26 cellular contexts compared by ENCODE assay signal in the genomic region with DNA sequence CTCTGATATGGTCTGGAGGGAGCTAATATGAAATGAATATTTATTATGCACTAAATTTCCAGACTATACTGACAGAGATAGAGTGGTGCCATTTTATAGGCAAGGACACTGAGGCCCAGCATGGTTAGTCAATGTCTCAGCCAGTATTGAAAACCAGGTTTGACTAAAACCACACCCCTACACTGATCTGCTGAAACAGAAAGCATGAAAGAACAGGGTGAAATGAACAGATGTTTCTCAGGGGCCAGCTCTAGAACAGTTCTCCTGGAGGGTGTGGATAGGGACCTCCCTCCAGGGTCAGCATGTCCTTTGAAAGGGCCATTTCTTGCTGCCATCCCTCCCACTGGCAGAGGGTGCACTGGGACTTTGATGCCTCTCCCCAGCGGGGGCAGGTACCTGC.
A peak's percentile ranks its signal among the peaks of the same experiment; 100 is the strongest.
DNase-seq lines count a peak whose midpoint lies in the region; ATAC-seq and TF ChIP-seq lines count a peak whose summit lies in the region.
"Had no signal": no experiment of that assay in that cellular context is flagged by ENCODE, and none has a peak within 500 bp of the region (broad histone marks: within the 10 kb centered on the region; RNA-seq: fewer than 3 reads in every experiment).

No MANE protein-coding gene starts in this region.

- no peak overlapping the region for H2AK5ac ChIP-seq in mesendoderm (ENCODE audit: low read length)

- no peak overlapping the region for H4K5ac ChIP-seq in mesendoderm (ENCODE audit: low read length)

- H3K4me2 ChIP-seq in mesendoderm (ENCODE audit: low read length) = no peak overlapping the region
- H3K4me2 ChIP-seq: SK-N-SH had no signal

- H3K18ac ChIP-seq in mesendoderm (ENCODE audit: low read length) = no peak overlapping the region

- H3K4me3 ChIP-seq in mesendoderm (ENCODE audit: low read length) (no peak overlapping the region), esophagus squamous epithelium (no peak overlapping the region)
- H3K4me3 ChIP-seq: coronary artery, upper lobe of left lung had no signal

- ATAC-seq in activated T-cell treated with anti-CD3 and anti-CD28 coated beads, Interleukin-2, amount 50 U/mL, for 72 hours (replicated peaks in 1 of 2) = peak; percentile 43 to 47
- ATAC-seq in GM21619 (IDR thresholded peaks at IDR 0.05; ENCODE audit: unreplicated experiment) (peak; percentile 69), HG03025 (IDR thresholded peaks at IDR 0.05; ENCODE audit: low FRiP score, unreplicated experiment) (peak; percentile 90), sciatic nerve (no peak)
- ATAC-seq: esophagus mucosa, left colon, T-helper 17 cell had no signal

- no peak for TF ChIP-seq POLR2A in esophagus squamous epithelium (IDR thresholded peaks at IDR 0.05)

- no peaks in the 10 kb centered on the region for H3K9me3 ChIP-seq in esophagus squamous epithelium
- H3K9me3 ChIP-seq: SK-N-SH, upper lobe of left lung had no signal

- peaks cover 2 to 3% of the 10 kb centered on the region in 2 donors for H3K36me3 Mint-ChIP-seq in activated T-cell treated with anti-CD3 and anti-CD28 coated beads, Interleukin-2, amount 50 U/mL, for 72 hours (ENCODE audit: insufficient read depth in 2 of 2)
- H3K36me3 Mint-ChIP-seq in activated T-cell treated with anti-CD3 and anti-CD28 coated beads, Interleukin-2, amount 50 U/mL, for 24 hours (ENCODE audit: low read depth) = no peaks in the 10 kb centered on the region
- H3K36me3 Mint-ChIP-seq: CD4-positive, alpha-beta memory T cell; naive B cell had no signal

- no peak overlapping the region for H2BK120ac ChIP-seq in mesendoderm (ENCODE audit: low read depth, low read length)

- H3K4me1 Mint-ChIP-seq in activated T-cell treated with anti-CD3 and anti-CD28 coated beads, Interleukin-2, amount 50 U/mL, for 72 hours (ENCODE audit: low read depth) = peaks cover 4% of the 10 kb centered on the region
- no peaks in the 10 kb centered on the region for H3K4me1 Mint-ChIP-seq in activated T-cell treated with anti-CD3 and anti-CD28 coated beads, Interleukin-2, amount 50 U/mL, for 24 hours (ENCODE audit: low read depth)
- H3K4me1 Mint-ChIP-seq: activated naive CD4-positive, alpha-beta T cell treated with anti-CD3 and anti-CD28 coated beads, Interleukin-2, amount 50 U/mL, for 24 hours; CD4-positive, alpha-beta memory T cell; naive B cell had no signal

- no peak overlapping the region for H4K8ac ChIP-seq in mesendoderm (ENCODE audit: low read depth, low read length)

- no peak overlapping the region for H2BK5ac ChIP-seq in mesendoderm (ENCODE audit: low read length)

- H3K4me3 Mint-ChIP-seq in activated T-cell treated with anti-CD3 and anti-CD28 coated beads, Interleukin-2, amount 50 U/mL, for 72 hours = no peak overlapping the region
- no peak overlapping the region for H3K4me3 Mint-ChIP-seq in activated T-cell treated with anti-CD3 and anti-CD28 coated beads, Interleukin-2, amount 50 U/mL, for 24 hours
- H3K4me3 Mint-ChIP-seq: activated naive CD4-positive, alpha-beta T cell treated with anti-CD3 and anti-CD28 coated beads, Interleukin-2, amount 50 U/mL, for 24 hours; naive B cell; T-helper 17 cell had no signal

- H3K36me3 ChIP-seq in mesendoderm (ENCODE audit: control insufficient read depth, insufficient read depth, low read length) = no peaks in the 10 kb centered on the region
- no peaks in the 10 kb centered on the region for H3K36me3 ChIP-seq in esophagus squamous epithelium
- H3K36me3 ChIP-seq: upper lobe of left lung had no signal

- H3K56ac ChIP-seq in mesendoderm (ENCODE audit: low read length) = no peak overlapping the region

- no peak overlapping the region for H3K4ac ChIP-seq in mesendoderm (ENCODE audit: low read depth, low read length)

- H3K9ac ChIP-seq in mesendoderm (ENCODE audit: low read length) = no peak overlapping the region
- H3K9ac ChIP-seq: SK-N-SH had no signal

- H3K27me3 ChIP-seq in mesendoderm (ENCODE audit: insufficient read depth, low read length, poor library complexity) (no peaks in the 10 kb centered on the region), esophagus squamous epithelium (no peaks in the 10 kb centered on the region)
- H3K27me3 ChIP-seq: upper lobe of left lung had no signal

- no peak overlapping the region for H3K27ac Mint-ChIP-seq in activated T-cell treated with anti-CD3 and anti-CD28 coated beads, Interleukin-2, amount 50 U/mL, for 72 hours
- H3K27ac Mint-ChIP-seq in activated T-cell treated with anti-CD3 and anti-CD28 coated beads, Interleukin-2, amount 50 U/mL, for 24 hours = no peak overlapping the region
- H3K27ac Mint-ChIP-seq: activated naive CD4-positive, alpha-beta T cell treated with anti-CD3 and anti-CD28 coated beads, Interleukin-2, amount 50 U/mL, for 24 hours; naive B cell; T-helper 17 cell had no signal

- WGBS in mesendoderm (ENCODE audit: extremely low coverage, insufficient coverage, low lambda C conversion rate) = no CpG with 5 or more reads among the region's 1 CpG
- no CpG with 5 or more reads among the region's 1 CpG for WGBS in esophagus squamous epithelium, 2 donors

- no peaks in the 10 kb centered on the region for H3K79me1 ChIP-seq in mesendoderm (ENCODE audit: low read length)

- TF ChIP-seq CTCF in esophagus squamous epithelium (IDR thresholded peaks at IDR 0.05) = no peak

- H3K4me1 ChIP-seq in mesendoderm (ENCODE audit: control insufficient read depth, low read depth, low read length) = no peaks in the 10 kb centered on the region
- no peaks in the 10 kb centered on the region for H3K4me1 ChIP-seq in esophagus squamous epithelium
- H3K4me1 ChIP-seq: upper lobe of left lung had no signal

- H3K27me3 Mint-ChIP-seq in activated T-cell treated with anti-CD3 and anti-CD28 coated beads, Interleukin-2, amount 50 U/mL, for 72 hours (ENCODE audit: low read depth) = peaks cover 6% of the 10 kb centered on the region
- H3K27me3 Mint-ChIP-seq in activated T-cell treated with anti-CD3 and anti-CD28 coated beads, Interleukin-2, amount 50 U/mL, for 24 hours = no peaks in the 10 kb centered on the region
- H3K27me3 Mint-ChIP-seq: activated naive CD4-positive, alpha-beta T cell treated with anti-CD3 and anti-CD28 coated beads, Interleukin-2, amount 50 U/mL, for 24 hours; T-helper 17 cell had no signal

- H3K79me2 ChIP-seq in mesendoderm (ENCODE audit: control insufficient read depth, insufficient read depth, low read length) = no peaks in the 10 kb centered on the region

- intact Hi-C loops in sciatic nerve (cut with DNase I) = no loop called here
- intact Hi-C loops in esophagus squamous epithelium (cut with DNase I) = no loop called here

- no peak overlapping the region for H3K23ac ChIP-seq in mesendoderm (ENCODE audit: low read length)

- no peak overlapping the region for H2BK15ac ChIP-seq in mesendoderm (replicated peaks; ENCODE audit: low read depth)

- H3K27ac ChIP-seq in mesendoderm (ENCODE audit: low read depth, low read length) (no peak overlapping the region), esophagus squamous epithelium (no peak overlapping the region)
- H3K27ac ChIP-seq: coronary artery, upper lobe of left lung had no signal

- peaks cover 5% of the 10 kb centered on the region in 2 donors for H3K9me3 Mint-ChIP-seq in activated T-cell treated with anti-CD3 and anti-CD28 coated beads, Interleukin-2, amount 50 U/mL, for 72 hours
- H3K9me3 Mint-ChIP-seq in activated T-cell treated with anti-CD3 and anti-CD28 coated beads, Interleukin-2, amount 50 U/mL, for 24 hours = no peaks in the 10 kb centered on the region
- H3K9me3 Mint-ChIP-seq: activated naive CD4-positive, alpha-beta T cell treated with anti-CD3 and anti-CD28 coated beads, Interleukin-2, amount 50 U/mL, for 24 hours had no signal

- no peak for DNase-seq in activated T-cell treated with anti-CD3 and anti-CD28 coated beads, Interleukin-2, amount 50 U/mL, for 72 hours
- no peak for DNase-seq in activated T-cell treated with anti-CD3 and anti-CD28 coated beads, Interleukin-2, amount 50 U/mL, for 24 hours
- DNase-seq in DMS 273 (lab: John Stamatoyannopoulos, UW; ENCODE audit: unreplicated experiment) (no peak), mesendoderm (no peak), sciatic nerve (ENCODE audit: low spot score) (no peak), esophagus squamous epithelium (lab: John Stamatoyannopoulos, UW) (no peak)
- DNase-seq: 8988T; activated CD4-positive, alpha-beta T cell treated with anti-CD3 and anti-CD28 coated beads for 48 hours; CD4-positive, alpha-beta memory T cell; IMR-90; left colon; mesenchymal stem cell; naive B cell; NCI-H1105; NCI-H2081 treated with DMSO at 0.1 percent for 48 hours; NCI-H345; NCI-H82; SK-N-SH; stimulated activated CD4-positive, alpha-beta T cell treated with anti-CD3 and anti-CD28 coated beads, Interleukin-1b, Interleukin-23, amount 100 ng/mL, for 48 hours; T-helper 17 cell; upper lobe of left lung had no signal
